In genomic region chr2:135052042-135052876, GRCh38 we compare ENCODE assay signal across 8 cellular contexts. TPM values are rescaled to one million over a fixed set of nuclear protein-coding genes. Genes with fewer than 3 reads are reported as not detected.
DNase-seq lines count a peak whose midpoint lies in the region; ATAC-seq, FAIRE-seq and TF ChIP-seq lines count a peak whose summit lies in the region.

RAB3GAP1 (plus strand) TSS chr2:135052292; CDS start chr2:135052308, 16 bp downstream.

- TF ChIP-seq CTCF in AG09309 (IDR thresholded peaks at IDR 0.05; ENCODE audit: control insufficient read depth, insufficient read depth, low read depth, low read length, missing control alignments) (no peak), kidney (IDR thresholded peaks at IDR 0.05; ENCODE audit: borderline replicate concordance, extremely low read depth, insufficient read depth) (no peak)

- no peak for FAIRE-seq in kidney (lab: Jason Lieb, UNC)

- H3K9ac ChIP-seq in kidney (ENCODE audit: low read length in 2 of 2): peak within 1 kb of the TSS; percentile 94 to 100

- H3K4me3 ChIP-seq in AG09309 (ENCODE audit: control insufficient read depth, low read depth, low read length): peak within 1 kb of the TSS; percentile 69
- H3K4me3 ChIP-seq in kidney (ENCODE audit: low read length in 2 of 2): peak within 1 kb of the TSS; percentile 98 to 100

- ATAC-seq in GM19023 (IDR thresholded peaks at IDR 0.05; ENCODE audit: unreplicated experiment): peak; percentile 88
- ATAC-seq in HG03196 (IDR thresholded peaks at IDR 0.05; ENCODE audit: unreplicated experiment): peak; percentile 83

- intact Hi-C loops in kidney (cut with DNase I): no loop called here

- peak within 1 kb of the TSS; percentile 95 to 96 for H3K27ac ChIP-seq in kidney (ENCODE audit: low read depth in 2 of 2, low read length in 2 of 2)

- no peaks in the 10 kb centered on the region for H3K36me3 ChIP-seq in kidney (ENCODE audit: control insufficient read depth in 1 of 2, insufficient read depth in 2 of 2, low read length in 2 of 2)

- peak; percentile 48 for DNase-seq in AG09309 (ENCODE audit: low read depth)
- DNase-seq in NCI-H460 (ENCODE audit: extremely low read depth, low read depth): peak; percentile 72
- peak; percentile 86 for DNase-seq in activated CD4-positive, CD25-positive, alpha-beta regulatory T cell treated with anti-CD3 and anti-CD28 coated beads, Interleukin-2, amount 50 U/mL, for 72 hours
- DNase-seq in cerebellar cortex (ENCODE audit: low spot score): peak; percentile 84
- peak; percentile 91 for DNase-seq in kidney
- DNase-seq in stimulated activated CD4-positive, alpha-beta T cell treated with anti-CD3 and anti-CD28 coated beads, Interleukin-15, amount 100 ng/mL, for 1 hour (ENCODE audit: low read depth in 1 of 2, low spot score in 1 of 2): peak; percentile 74 to 78

- no peaks in the 10 kb centered on the region for H3K9me3 ChIP-seq in kidney (ENCODE audit: control insufficient read depth in 1 of 2, low read length in 2 of 2)

- peaks cover 11 to 13% of the 10 kb centered on the region in 2 donors for H3K4me1 ChIP-seq in kidney (ENCODE audit: control insufficient read depth in 1 of 2, insufficient read depth in 1 of 2, low read depth in 1 of 2, low read length in 2 of 2)

RNA-seq across cellular contexts. Expression of gene RAB3GAP1, which starts in this region (rescaled TPM):
- 52.4 and 58.8 TPM in 2 replicates for total RNA-seq in NCI-H460 (2014; rRNA removed; shearing (Covaris generic))
- 36.1 and 61.4 TPM in 2 replicates for polyA plus RNA-seq in NCI-H460 (2014; cell fraction: nucleus; rRNA removed)
- total RNA-seq in kidney: 41.4 TPM
- 16.6 TPM for polyA plus RNA-seq in kidney (ENCODE audit: insufficient read depth, low read depth, low replicate concordance)

Comparison
In these comparisons a context has a peak if more than half of its experiments do, and no peak if none do; other contexts are left out.
1. Peak in every context shown above with its lines: DNase-seq, ATAC-seq, H3K4me3 ChIP-seq and H3K27ac ChIP-seq.